ENCODE assay signal across 23 cellular contexts in genomic region chr13:52776726-52777125, GRCh38. TPM values are rescaled to one million over a fixed set of nuclear protein-coding genes. Genes with fewer than 3 reads are reported as not detected.
"Had no signal": no experiment of that assay in that cellular context is flagged by ENCODE, and none has a peak within 500 bp of the region (broad histone marks: within the 10 kb centered on the region; RNA-seq: fewer than 3 reads in every experiment).

No MANE protein-coding gene starts in this region.

- H3K9me3 ChIP-seq: SJSA1 had no signal

- H3K4me1 ChIP-seq: SJSA1 had no signal

- H3K36me3 ChIP-seq: SJSA1 had no signal

- FAIRE-seq: HTR-8/SVneo, RCC 7860 had no signal

- H3K4me3 ChIP-seq: SJSA1, SK-N-MC had no signal

- DNase-seq: Karpas-422, KG1, MV-4-11, NCI-H1048, NCI-H1105, NCI-H1436 treated with DMSO at 0.1 percent for 48 hours, NCI-H1694, NCI-H187 treated with DMSO at 0.1 percent for 48 hours, NCI-H2029 treated with DMSO at 0.1 percent for 48 hours, NCI-H2171 treated with DMSO at 0.1 percent for 48 hours, NCI-H345, NCI-H446 treated with DMSO at 0.1 percent for 48 hours, NCI-H510A treated with DMSO at 0.1 percent for 48 hours, NCI-H526, Right ventricle myocardium superior, RPMI8226, SIG-M5 had no signal

- H3K27ac ChIP-seq: HL-60, SJSA1, SK-N-MC had no signal

- H3K27me3 ChIP-seq: SJSA1 had no signal

RNA-seq across cellular contexts. Expression of gene CNMD, which starts 37.1 kb away (rescaled TPM):
- total RNA-seq: M059J, Right ventricle myocardium superior, SJSA1 had no signal
